In genomic region chr9:68678430-68678829, GRCh38 we compare ENCODE assay signal across 8 cellular contexts. TPM values are rescaled to one million over a fixed set of nuclear protein-coding genes. Genes with fewer than 3 reads are reported as not detected.
A peak's percentile ranks its signal among the peaks of the same experiment; 100 is the strongest.
DNase-seq lines count a peak whose midpoint lies in the region; ATAC-seq and TF ChIP-seq lines count a peak whose summit lies in the region.

No MANE protein-coding gene starts in this region.

- no peaks in the 10 kb centered on the region for H3K9me3 Mint-ChIP-seq in GM23338

- H3K9me3 ChIP-seq in SJCRH30 (replicated peaks): no peaks in the 10 kb centered on the region
- H3K9me3 ChIP-seq in gastroesophageal sphincter: no peaks in the 10 kb centered on the region

- H3K27ac ChIP-seq in GM23338 (ENCODE audit: low read depth) (no peak overlapping the region), SJCRH30 (no peak overlapping the region), gastroesophageal sphincter (no peak overlapping the region)

- H3K4me1 ChIP-seq in GM23338 (ENCODE audit: insufficient read depth): no peaks in the 10 kb centered on the region
- H3K4me1 ChIP-seq in SJCRH30: no peaks in the 10 kb centered on the region
- H3K4me1 ChIP-seq in gastroesophageal sphincter: no peaks in the 10 kb centered on the region

- H3K27ac Mint-ChIP-seq in GM23338: no peak overlapping the region

- TF ChIP-seq EP300 in gastroesophageal sphincter (IDR thresholded peaks at IDR 0.05): no peak

- TF ChIP-seq CTCF in GM23338 (conservative IDR thresholded peaks at IDR 0.05; ENCODE audit: low read depth in 2 of 2) (peak; percentile 67 to 70), gastroesophageal sphincter (IDR thresholded peaks at IDR 0.05) (no peak)

- H3K4me3 Mint-ChIP-seq in GM23338: no peak overlapping the region

- H3K4me1 Mint-ChIP-seq in GM23338: peaks cover 4% of the 10 kb centered on the region

- ATAC-seq in GM23338: peak; percentile 98
- no peak for ATAC-seq in GM19452 (IDR thresholded peaks at IDR 0.05; ENCODE audit: unreplicated experiment)
- no peak for ATAC-seq in gastroesophageal sphincter
- ATAC-seq in GM19455 (IDR thresholded peaks at IDR 0.05; ENCODE audit: unreplicated experiment): no peak

- no peak overlapping the region for H3K4me2 ChIP-seq in GM23338

- WGBS in gastroesophageal sphincter (ENCODE audit: low coverage in 1 of 2), 2 donors: 0% methylated on average over 1 of the region's 5 CpGs

- no peaks in the 10 kb centered on the region for H4K20me1 ChIP-seq in GM23338 (replicated peaks; ENCODE audit: insufficient read depth)

- DNase-seq in AG20443 (ENCODE audit: low spot score): peak; percentile 11
- DNase-seq in GM23338 (ENCODE audit: low spot score): peak; percentile 73
- peak; percentile 19 to 53 for DNase-seq in SJCRH30
- peak; percentile 48 for DNase-seq in iPS-NIHi11 (ENCODE audit: low spot score)
- DNase-seq in stimulated activated CD4-positive, alpha-beta T cell treated with anti-CD3 and anti-CD28 coated beads, Interleukin-2, amount 100 ng/mL, for 24 hours: no peak

- H3K9me2 ChIP-seq in GM23338 (ENCODE audit: insufficient read depth): no peaks in the 10 kb centered on the region

- H3K36me3 ChIP-seq in GM23338 (ENCODE audit: insufficient read depth): no peaks in the 10 kb centered on the region
- H3K36me3 ChIP-seq in SJCRH30: no peaks in the 10 kb centered on the region
- H3K36me3 ChIP-seq in gastroesophageal sphincter: no peaks in the 10 kb centered on the region

- H3K27me3 ChIP-seq in GM23338 (ENCODE audit: insufficient read depth) (no peaks in the 10 kb centered on the region), SJCRH30 (no peaks in the 10 kb centered on the region; the same call in 1 of the 2 replicates), gastroesophageal sphincter (peaks cover 35% of the 10 kb centered on the region)

- no peak overlapping the region; the same call in 1 of the 2 replicates for H2AFZ ChIP-seq in GM23338

- no peaks in the 10 kb centered on the region for H3K27me3 Mint-ChIP-seq in GM23338 (ENCODE audit: insufficient read depth, low read depth, poor library complexity)

- no peak overlapping the region for H3K4me3 ChIP-seq in GM23338
- no peak overlapping the region for H3K4me3 ChIP-seq in SJCRH30
- no peak overlapping the region for H3K4me3 ChIP-seq in gastroesophageal sphincter

- H3F3A ChIP-seq in GM23338 (replicated peaks; ENCODE audit: low read depth): no peaks in the 10 kb centered on the region

- no peak for TF ChIP-seq POLR2A in gastroesophageal sphincter (IDR thresholded peaks at IDR 0.05)

- H3K36me3 Mint-ChIP-seq in GM23338 (ENCODE audit: low read depth): no peaks in the 10 kb centered on the region

- no peaks in the 10 kb centered on the region for H3K79me2 ChIP-seq in GM23338 (replicated peaks; ENCODE audit: insufficient read depth)

TF ChIP-seq in GM23338, 12 proteins besides CTCF, POLR2A, EP300 and RAD21:
- TF ChIP-seq REST (IDR thresholded peaks at IDR 0.05; ENCODE audit: unreplicated experiment) (no peak), JUNB (IDR thresholded peaks at IDR 0.05; ENCODE audit: unreplicated experiment) (no peak), NANOG (IDR thresholded peaks at IDR 0.05; ENCODE audit: borderline replicate concordance) (no peak)

RNA-seq across cellular contexts. Expression of gene PIP5K1B, which starts 26.6 kb away (rescaled TPM):
- 2.8 and 3.2 TPM in 2 replicates for total RNA-seq in GM23338 (2014; rRNA removed; shearing (Covaris generic))
- 1.3 and 2.1 TPM in 2 replicates for polyA plus RNA-seq in GM23338 (2016; fragmentation: Nextera tagmentation; extraction: Ambion mirVana)
- total RNA-seq in SJCRH30 (2014; rRNA removed; shearing (Covaris generic)): 0.18 and 0.36 TPM in 2 replicates
- total RNA-seq in gastroesophageal sphincter: 1 to 10 TPM in 3 of 4 donors, under 1 TPM in 1; 0.67 to 5.1 (median 1.2) TPM

Comparison
In these comparisons a context has a peak if more than half of its experiments do, and no peak if none do; other contexts are left out.
1. DNase-seq: peak in AG20443 (single experiment), GM23338 (single experiment), SJCRH30 (2 of 2) and iPS-NIHi11 (single experiment); none in stimulated activated CD4-positive, alpha-beta T cell treated with anti-CD3 and anti-CD28 coated beads, Interleukin-2, amount 100 ng/mL, for 24 hours (0 of 2).
2. CTCF ChIP-seq: peak in GM23338 (2 of 2); none in gastroesophageal sphincter (0 of 4).